24 cellular contexts compared by ENCODE assay signal in the genomic region with DNA sequence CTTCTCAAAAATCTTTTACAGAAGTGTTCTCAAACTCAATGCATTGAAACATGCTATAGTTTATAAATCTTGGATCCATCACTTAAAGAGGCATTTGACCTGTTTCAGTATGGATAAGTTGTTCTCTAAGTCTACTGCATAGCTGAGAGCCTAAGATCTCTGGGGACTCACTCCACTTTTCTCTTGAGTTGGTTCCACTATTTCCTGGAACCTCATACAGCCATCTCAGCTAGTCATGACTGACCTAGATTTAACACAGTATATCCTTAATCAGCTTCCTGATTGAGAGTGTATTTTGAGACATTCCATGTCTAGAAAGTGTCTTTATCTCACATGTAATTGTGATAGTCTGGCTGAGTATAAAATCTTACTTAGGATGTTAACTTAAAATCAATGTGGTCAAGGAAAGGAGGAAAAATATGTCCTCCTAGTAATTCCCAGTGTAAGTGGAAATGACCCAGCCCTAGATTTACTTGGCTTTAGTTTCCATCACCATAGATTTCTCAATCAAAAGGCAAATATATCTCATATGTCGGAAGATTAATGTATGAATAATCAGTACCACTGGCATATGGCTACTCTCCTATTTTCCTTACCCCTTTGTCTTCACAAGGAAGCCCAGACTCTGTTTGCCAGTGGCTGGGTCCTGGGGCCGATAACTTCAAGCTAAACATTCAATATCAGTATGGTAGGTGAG.
DNase-seq lines count a peak whose midpoint lies in the region; ATAC-seq and TF ChIP-seq lines count a peak whose summit lies in the region.
"Had no signal": no experiment of that assay in that cellular context is flagged by ENCODE, and none has a peak within 500 bp of the region (broad histone marks: within the 10 kb centered on the region; RNA-seq: fewer than 3 reads in every experiment).

No MANE protein-coding gene starts in this region.

- peaks cover 28% of the 10 kb centered on the region for H3K4me1 Mint-ChIP-seq in MCF 10A (ENCODE audit: insufficient read depth, unreplicated experiment)
- no peaks in the 10 kb centered on the region for H3K4me1 Mint-ChIP-seq in activated T-helper 17 cell treated with anti-CD3 and anti-CD28 coated beads, Interleukin-2, amount 50 U/mL, for 72 hours

- POLR2A ChIA-PET in MCF 10A (lab: Yijun Ruan, JAX): interaction anchor here (0.6 to 2.8 kb wide), 17 partner anchors 9 to 315 kb away, joined by 3 to 22 read pairs (median 5); partner anchors contain the start of genes KICS2 and SRGAP1

- H3K27ac ChIP-seq in breast epithelium: no peak overlapping the region
- H3K27ac ChIP-seq in mammary epithelial cell (ENCODE audit: insufficient read depth, low read depth, low read length): peak overlapping the region; percentile 64
- H3K27ac ChIP-seq in left ventricle myocardium inferior (replicated peaks): no peak overlapping the region
- H3K27ac ChIP-seq: 22Rv1, HL-60, upper lobe of right lung, WERI-Rb-1 had no signal

- no peaks in the 10 kb centered on the region for H3K27me3 Mint-ChIP-seq in MCF 10A (ENCODE audit: insufficient read depth, unreplicated experiment)
- H3K27me3 Mint-ChIP-seq in activated T-helper 17 cell treated with anti-CD3 and anti-CD28 coated beads, Interleukin-2, amount 50 U/mL, for 72 hours: no peaks in the 10 kb centered on the region

- in situ Hi-C loops in mammary epithelial cell (cut with MboI; ENCODE audit: low sequenced_read_pairs in 2 of 2): no loop called here

- TF ChIP-seq POLR2A in breast epithelium (IDR thresholded peaks at IDR 0.05): no peak

- peak overlapping the region; percentile 35 for H3K4me3 Mint-ChIP-seq in MCF 10A (ENCODE audit: unreplicated experiment)
- H3K4me3 Mint-ChIP-seq in activated T-helper 17 cell treated with anti-CD3 and anti-CD28 coated beads, Interleukin-2, amount 50 U/mL, for 72 hours: no peak overlapping the region

- WGBS in mammary epithelial cell (ENCODE audit: low coverage, missing lambda C conversion rate): 38% methylated on average over 2 of the region's 2 CpGs

- dilution Hi-C loops in mammary epithelial cell (cut with HindIII; ENCODE audit: low sequenced_read_pairs): no loop called here

- H3K4me3 ChIP-seq in breast epithelium: no peak overlapping the region
- no peak overlapping the region for H3K4me3 ChIP-seq in mammary epithelial cell (replicated peaks in 1 of 3; ENCODE audit: insufficient read depth in 1 of 3, low read depth in 2 of 3, low read length in 3 of 3)
- no peak overlapping the region for H3K4me3 ChIP-seq in fibroblast of the aortic adventitia (ENCODE audit: low read depth, low read length)
- H3K4me3 ChIP-seq in left ventricle myocardium inferior: no peak overlapping the region
- H3K4me3 ChIP-seq: lung, upper lobe of right lung had no signal

- H3K27me3 ChIP-seq in breast epithelium: no peaks in the 10 kb centered on the region
- no peaks in the 10 kb centered on the region for H3K27me3 ChIP-seq in mammary epithelial cell (ENCODE audit: insufficient read depth, low read length)
- no peaks in the 10 kb centered on the region for H3K27me3 ChIP-seq in left ventricle myocardium inferior (ENCODE audit: low read depth)
- H3K27me3 ChIP-seq: upper lobe of right lung had no signal

- H2AFZ ChIP-seq in mammary epithelial cell (ENCODE audit: low read depth, low read length): peak overlapping the region; percentile 75

- BruUV-seq in MCF 10A (replicated peaks; lab: Mats Ljungman, UMichigan): TSS peak; percentile 98
- BruUV-seq in mammary epithelial cell (replicated peaks; lab: Mats Ljungman, UMichigan): TSS peak; percentile 96

- H3K36me3 ChIP-seq in breast epithelium (no peaks in the 10 kb centered on the region), mammary epithelial cell (ENCODE audit: insufficient read depth, low read length) (no peaks in the 10 kb centered on the region), left ventricle myocardium inferior (no peaks in the 10 kb centered on the region)
- H3K36me3 ChIP-seq: upper lobe of right lung, WERI-Rb-1 had no signal

- ATAC-seq in GM18498 (IDR thresholded peaks at IDR 0.05; ENCODE audit: unreplicated experiment) (no peak), GM18870 (IDR thresholded peaks at IDR 0.05; ENCODE audit: unreplicated experiment) (no peak)
- ATAC-seq in activated T-helper 17 cell treated with anti-CD3 and anti-CD28 coated beads, Interleukin-2, amount 50 U/mL, for 72 hours (replicated peaks): no peak
- ATAC-seq: Panc1, upper lobe of right lung had no signal

- no peaks in the 10 kb centered on the region for H3K9me3 ChIP-seq in breast epithelium
- no peaks in the 10 kb centered on the region for H3K9me3 ChIP-seq in mammary epithelial cell (replicated peaks; ENCODE audit: insufficient read depth, low read length)
- H3K9me3 ChIP-seq in left ventricle myocardium inferior (replicated peaks): no peaks in the 10 kb centered on the region
- H3K9me3 ChIP-seq: upper lobe of right lung had no signal

- DNase-seq in MCF 10A (ENCODE audit: unreplicated experiment) (peak; percentile 64), breast epithelium (ENCODE audit: low spot score in 2 of 2) (no peak), mammary epithelial cell (no peak), fibroblast of the aortic adventitia (ENCODE audit: low read depth) (peak; percentile 85), left ventricle myocardium inferior (no peak)
- DNase-seq: activated CD4-positive, alpha-beta T cell treated with anti-CD3 and anti-CD28 coated beads, Interleukin-2, amount 50 U/mL, for 4 hours; activated T-cell treated with anti-CD3 and anti-CD28 coated beads for 4 hours; amniotic stem cell; C1 segment of cervical spinal cord; effector CD4-positive, alpha-beta T cell; islet precursor cell; NCI-H1436 treated with DMSO at 0.1 percent for 48 hours; nucleus accumbens; stimulated activated CD8-positive, alpha-beta memory T cell treated with anti-CD3 and anti-CD28 coated beads, Interleukin-4, amount 100 ng/mL, for 48 hours; T-helper 2 cell; upper lobe of right lung; WERI-Rb-1 had no signal

- no peaks in the 10 kb centered on the region for H3K4me1 ChIP-seq in breast epithelium
- peaks cover 15% of the 10 kb centered on the region for H3K4me1 ChIP-seq in mammary epithelial cell (ENCODE audit: insufficient read depth, low read length)
- H3K4me1 ChIP-seq in left ventricle myocardium inferior: no peaks in the 10 kb centered on the region
- H3K4me1 ChIP-seq: upper lobe of right lung had no signal

- TF ChIP-seq CTCF in MCF 10A (IDR thresholded peaks at IDR 0.05; ENCODE audit: unreplicated experiment) (no peak), breast epithelium (IDR thresholded peaks at IDR 0.05) (no peak), mammary epithelial cell (conservative IDR thresholded peaks at IDR 0.05 in 1 of 2, IDR thresholded peaks at IDR 0.05 in 1 of 2; ENCODE audit: extremely low read depth in 1 of 2, insufficient read depth in 1 of 2, low read depth in 1 of 2, low read length in 2 of 2) (no peak), fibroblast of the aortic adventitia (IDR thresholded peaks at IDR 0.05; ENCODE audit: insufficient read depth, low read length) (no peak), left ventricle myocardium inferior (IDR thresholded peaks at IDR 0.05; ENCODE audit: borderline replicate concordance) (no peak)

- peak overlapping the region; percentile 61 for H3K4me2 ChIP-seq in mammary epithelial cell (ENCODE audit: insufficient read depth, low read depth, low read length)

- H3K36me3 Mint-ChIP-seq in MCF 10A (ENCODE audit: insufficient read depth, unreplicated experiment): no peaks in the 10 kb centered on the region
- peaks cover 5% of the 10 kb centered on the region for H3K36me3 Mint-ChIP-seq in activated T-helper 17 cell treated with anti-CD3 and anti-CD28 coated beads, Interleukin-2, amount 50 U/mL, for 72 hours (ENCODE audit: low read depth)

- H4K20me1 ChIP-seq in mammary epithelial cell (ENCODE audit: insufficient read depth, low read length): no peaks in the 10 kb centered on the region

- peak overlapping the region; percentile 91 for H3K27ac Mint-ChIP-seq in MCF 10A (ENCODE audit: low read depth, unreplicated experiment)
- no peak overlapping the region for H3K27ac Mint-ChIP-seq in activated T-helper 17 cell treated with anti-CD3 and anti-CD28 coated beads, Interleukin-2, amount 50 U/mL, for 72 hours

- peaks cover 15% of the 10 kb centered on the region for H3K9me3 Mint-ChIP-seq in MCF 10A (ENCODE audit: unreplicated experiment)
- peaks cover 8% of the 10 kb centered on the region for H3K9me3 Mint-ChIP-seq in activated T-helper 17 cell treated with anti-CD3 and anti-CD28 coated beads, Interleukin-2, amount 50 U/mL, for 72 hours

- no peak overlapping the region for H3K9ac ChIP-seq in mammary epithelial cell (ENCODE audit: insufficient read depth, low read length)

- CTCF ChIA-PET in MCF 10A (lab: Yijun Ruan, JAX): interaction anchor here (0.6 to 1.7 kb wide), 9 partner anchors 9 to 1092 kb away, joined by 3 to 8 read pairs (median 3); partner anchors contain the start of gene SRGAP1
- CTCF ChIA-PET in mammary epithelial cell (lab: Charles Lee; ENCODE audit: low non-redundant PET): no interaction called here

- intact Hi-C loops in MCF 10A (cut with micrococcal nuclease) (loop anchor here (2.0 kb wide), 2 partner anchors 21 to 61 kb away; no protein-coding TSS in a partner anchor), breast epithelium (cut with DNase I; ENCODE audit: low total_unique reads) (no loop called here), mammary epithelial cell (cut with micrococcal nuclease) (loop anchor here (1.0 kb wide), 1 partner anchor 21 kb away; no protein-coding TSS in a partner anchor), left ventricle myocardium inferior (cut with micrococcal nuclease) (no loop called here)

- no peaks in the 10 kb centered on the region for H3K79me2 ChIP-seq in mammary epithelial cell (ENCODE audit: insufficient read depth, low read length)

Comparison
In these comparisons a context has a peak if more than half of its experiments do, and no peak if none do; other contexts are left out.
1. DNase-seq: peak in MCF 10A (single experiment) and fibroblast of the aortic adventitia (single experiment); none in breast epithelium (0 of 2), mammary epithelial cell (single experiment) and left ventricle myocardium inferior (single experiment).
2. intact Hi-C loops: an anchor here in MCF 10A (2.0 kb wide) and mammary epithelial cell (1.0 kb wide); none called in breast epithelium and left ventricle myocardium inferior.